In genomic region chr4:163663454-163664225, GRCh38 we compare ENCODE assay signal across 12 cellular contexts.
A peak's percentile ranks its signal among the peaks of the same experiment; 100 is the strongest.
DNase-seq lines count a peak whose midpoint lies in the region; ATAC-seq and TF ChIP-seq lines count a peak whose summit lies in the region.
"Had no signal": no experiment of that assay in that cellular context is flagged by ENCODE, and none has a peak within 500 bp of the region (broad histone marks: within the 10 kb centered on the region; RNA-seq: fewer than 3 reads in every experiment).

No MANE protein-coding gene starts in this region.

- no peaks in the 10 kb centered on the region for H3K27me3 Mint-ChIP-seq in CD4-positive, alpha-beta memory T cell

- peak overlapping the region in 4 of 8 donors; percentile 10 to 45 (median 21) for H3K4me3 Mint-ChIP-seq in CD4-positive, alpha-beta memory T cell
- H3K4me3 Mint-ChIP-seq: CD8-positive, alpha-beta T cell had no signal

- peaks cover 0 to 2% (median 0%) of the 10 kb centered on the region in 8 donors for H3K9me3 Mint-ChIP-seq in CD4-positive, alpha-beta memory T cell
- H3K9me3 Mint-ChIP-seq: CD8-positive, alpha-beta T cell had no signal

- H3K79me2 ChIP-seq in OCI-LY1 (ENCODE audit: insufficient read depth, low read length) = no peaks in the 10 kb centered on the region
- no peaks in the 10 kb centered on the region for H3K79me2 ChIP-seq in mammary epithelial cell (ENCODE audit: insufficient read depth, low read length)
- H3K79me2 ChIP-seq: parathyroid adenoma had no signal

- H4K20me1 ChIP-seq in OCI-LY1 (ENCODE audit: insufficient read depth, low read length) = no peaks in the 10 kb centered on the region
- H4K20me1 ChIP-seq in mammary epithelial cell (ENCODE audit: insufficient read depth, low read length) = no peaks in the 10 kb centered on the region

- WGBS in mammary epithelial cell (ENCODE audit: low coverage, missing lambda C conversion rate) = 65% methylated on average over 5 of the region's 5 CpGs

- H2AFZ ChIP-seq in OCI-LY1 (ENCODE audit: low read length) (no peak overlapping the region), mammary epithelial cell (ENCODE audit: low read depth, low read length) (no peak overlapping the region)
- H2AFZ ChIP-seq: parathyroid adenoma had no signal

- no peaks in the 10 kb centered on the region for H3K27me3 ChIP-seq in CD4-positive, alpha-beta memory T cell (ENCODE audit: insufficient read depth, low read length)
- H3K27me3 ChIP-seq in OCI-LY1 (ENCODE audit: insufficient read depth, low read length) (no peaks in the 10 kb centered on the region), mammary epithelial cell (ENCODE audit: insufficient read depth, low read length) (no peaks in the 10 kb centered on the region), WERI-Rb-1 (ENCODE audit: insufficient read depth, low read depth, severe bottlenecking) (no peaks in the 10 kb centered on the region)

- H3K4me3 ChIP-seq in CD4-positive, alpha-beta memory T cell (ENCODE audit: low read length in 2 of 2) = no peak overlapping the region
- H3K4me3 ChIP-seq in OCI-LY1 (ENCODE audit: low read depth, low read length, poor library complexity, severe bottlenecking) (peak overlapping the region; percentile 30), mammary epithelial cell (replicated peaks in 1 of 3; ENCODE audit: insufficient read depth in 1 of 3, low read depth in 2 of 3, low read length in 3 of 3) (no peak overlapping the region), WERI-Rb-1 (ENCODE audit: low read depth, low read length) (no peak overlapping the region)

- H3K4me1 ChIP-seq in CD4-positive, alpha-beta memory T cell (ENCODE audit: insufficient read depth, low read length) = peaks cover 48% of the 10 kb centered on the region
- H3K4me1 ChIP-seq in OCI-LY1 (ENCODE audit: insufficient read depth, low read length, severe bottlenecking) = peaks cover 80% of the 10 kb centered on the region
- no peaks in the 10 kb centered on the region for H3K4me1 ChIP-seq in mammary epithelial cell (ENCODE audit: insufficient read depth, low read length)
- H3K4me1 ChIP-seq: parathyroid adenoma had no signal

- peaks cover 2% of the 10 kb centered on the region in 2 donors for H3K36me3 Mint-ChIP-seq in CD4-positive, alpha-beta memory T cell
- H3K36me3 Mint-ChIP-seq: CD8-positive, alpha-beta T cell had no signal

- no peak for DNase-seq in CD4-positive, alpha-beta memory T cell
- DNase-seq in NCI-H2107 treated with DMSO at 0.1 percent for 48 hours (lab: John Stamatoyannopoulos, UW; ENCODE audit: unreplicated experiment) (no peak), NCI-H82 (lab: John Stamatoyannopoulos, UW) (no peak), mammary epithelial cell (no peak), WERI-Rb-1 (no peak)
- DNase-seq: activated CD4-positive, alpha-beta T cell treated with anti-CD3 and anti-CD28 coated beads for 4 hours; CD8-positive, alpha-beta T cell had no signal

- peak; percentile 71 for ATAC-seq in GM19328 (IDR thresholded peaks at IDR 0.05; ENCODE audit: unreplicated experiment)
- peak; percentile 85 for ATAC-seq in HG02938 (IDR thresholded peaks at IDR 0.05; ENCODE audit: unreplicated experiment)
- ATAC-seq: CD8-positive, alpha-beta T cell had no signal

- H3K27ac Mint-ChIP-seq in CD4-positive, alpha-beta memory T cell = peak overlapping the region in 4 of 7 donors; percentile 20 to 79 (median 44)
- H3K27ac Mint-ChIP-seq: CD8-positive, alpha-beta T cell had no signal

- in situ Hi-C loops in mammary epithelial cell (cut with MboI; ENCODE audit: low sequenced_read_pairs in 2 of 2) = no loop called here

- H3K9me3 ChIP-seq in CD4-positive, alpha-beta memory T cell (ENCODE audit: control insufficient read depth in 1 of 2, low read length in 2 of 2) = no peaks in the 10 kb centered on the region
- H3K9me3 ChIP-seq in OCI-LY1 (ENCODE audit: low read length) (no peaks in the 10 kb centered on the region), mammary epithelial cell (replicated peaks; ENCODE audit: insufficient read depth, low read length) (no peaks in the 10 kb centered on the region), WERI-Rb-1 (ENCODE audit: severe bottlenecking) (no peaks in the 10 kb centered on the region)

- TF ChIP-seq CTCF in OCI-LY1 (IDR thresholded peaks at IDR 0.05; ENCODE audit: low read length) = no peak
- TF ChIP-seq CTCF in mammary epithelial cell (conservative IDR thresholded peaks at IDR 0.05 in 1 of 2, IDR thresholded peaks at IDR 0.05 in 1 of 2; ENCODE audit: extremely low read depth in 1 of 2, insufficient read depth in 1 of 2, low read depth in 1 of 2, low read length in 2 of 2) = no peak
- TF ChIP-seq CTCF in WERI-Rb-1 (IDR thresholded peaks at IDR 0.05; ENCODE audit: low read depth, low read length) = no peak

- peaks cover 38 to 53% (median 48%) of the 10 kb centered on the region in 4 donors for H3K4me1 Mint-ChIP-seq in CD4-positive, alpha-beta memory T cell

- no TSS peak for BruUV-seq in mammary epithelial cell (replicated peaks; lab: Mats Ljungman, UMichigan)

- no peak overlapping the region for H3K27ac ChIP-seq in CD4-positive, alpha-beta memory T cell (ENCODE audit: low read depth, low read length)
- H3K27ac ChIP-seq in OCI-LY1 (ENCODE audit: low read depth, low read length, poor library complexity, severe bottlenecking) = peak overlapping the region; percentile 100
- no peak overlapping the region for H3K27ac ChIP-seq in mammary epithelial cell (ENCODE audit: insufficient read depth, low read depth, low read length)
- H3K27ac ChIP-seq in WERI-Rb-1 = no peak overlapping the region
- H3K27ac ChIP-seq: HL-60, parathyroid adenoma had no signal

- no peaks in the 10 kb centered on the region for H3K9me2 ChIP-seq in OCI-LY1 (ENCODE audit: low read depth, low read length)

- CTCF ChIA-PET in CD4-positive, alpha-beta memory T cell (lab: Charles Lee; ENCODE audit: partially characterized antibody) = interaction anchor here (0.6 to 9.6 kb wide), 8 partner anchors 9 to 112 kb away, joined by 3 to 144 read pairs (median 4); no protein-coding TSS in a partner anchor
- CTCF ChIA-PET in mammary epithelial cell (lab: Charles Lee; ENCODE audit: low non-redundant PET) = no interaction called here

- POLR2A ChIA-PET in CD4-positive, alpha-beta memory T cell (lab: Charles Lee; ENCODE audit: partially characterized antibody) = interaction anchor here (0.7 kb wide), 1 partner anchor 23 kb away, joined by 3 read pairs; no protein-coding TSS in a partner anchor

- no peaks in the 10 kb centered on the region for H3K36me3 ChIP-seq in CD4-positive, alpha-beta memory T cell (ENCODE audit: insufficient read depth, low read length)
- H3K36me3 ChIP-seq in OCI-LY1 (ENCODE audit: insufficient read depth, low read length) = no peaks in the 10 kb centered on the region
- H3K36me3 ChIP-seq in mammary epithelial cell (ENCODE audit: insufficient read depth, low read length) = no peaks in the 10 kb centered on the region
- no peaks in the 10 kb centered on the region for H3K36me3 ChIP-seq in WERI-Rb-1

- dilution Hi-C loops in mammary epithelial cell (cut with HindIII; ENCODE audit: low sequenced_read_pairs) = no loop called here

- H3F3A ChIP-seq in OCI-LY1 (ENCODE audit: insufficient read depth, low read length) = peaks cover 14% of the 10 kb centered on the region; the same call in 1 of the 2 replicates

- H3K4me2 ChIP-seq in OCI-LY1 (ENCODE audit: low read length) (peak overlapping the region; percentile 59), mammary epithelial cell (ENCODE audit: insufficient read depth, low read depth, low read length) (no peak overlapping the region)

- intact Hi-C loops in CD4-positive, alpha-beta memory T cell (cut with micrococcal nuclease) = loop anchor here (5.0 kb wide), 1 partner anchor 41 kb away; no protein-coding TSS in a partner anchor
- intact Hi-C loops in mammary epithelial cell (cut with micrococcal nuclease) = no loop called here

- H3K9ac ChIP-seq in OCI-LY1 (ENCODE audit: low read length) (peak overlapping the region; percentile 80), mammary epithelial cell (ENCODE audit: insufficient read depth, low read length) (no peak overlapping the region)
- H3K9ac ChIP-seq: parathyroid adenoma had no signal
